ENCODE assay signal across 12 cellular contexts in genomic region chr6:166947251-166947650, GRCh38. TPM values are rescaled to one million over a fixed set of nuclear protein-coding genes. Genes with fewer than 3 reads are reported as not detected.
DNase-seq lines count a peak whose midpoint lies in the region; ATAC-seq and TF ChIP-seq lines count a peak whose summit lies in the region.
"Had no signal": no experiment of that assay in that cellular context is flagged by ENCODE, and none has a peak within 500 bp of the region (broad histone marks: within the 10 kb centered on the region; RNA-seq: fewer than 3 reads in every experiment).

No MANE protein-coding gene starts in this region.

- whole genome bisulfite sequencing in suprapubic skin = 90% methylated on average over 5 of the region's 5 CpGs

- H3K4me1 ChIP-seq in naive thymus-derived CD4-positive, alpha-beta T cell (ENCODE audit: control insufficient read depth in 2 of 2, insufficient read depth in 2 of 2, low read length in 2 of 2) = peaks cover 25 to 47% of the 10 kb centered on the region in 2 donors
- H3K4me1 ChIP-seq in suprapubic skin = peaks cover 15% of the 10 kb centered on the region
- H3K4me1 ChIP-seq: A549 had no signal

- TF ChIP-seq EP300 in suprapubic skin (IDR thresholded peaks at IDR 0.05) = no peak

- peaks cover 22 to 42% (median 23%) of the 10 kb centered on the region in 3 experiments for H3K36me3 ChIP-seq in naive thymus-derived CD4-positive, alpha-beta T cell (ENCODE audit: control insufficient read depth in 2 of 3, insufficient read depth in 3 of 3, low read length in 3 of 3)
- peaks cover 25% of the 10 kb centered on the region for H3K36me3 ChIP-seq in suprapubic skin

- TF ChIP-seq CTCF in suprapubic skin (IDR thresholded peaks at IDR 0.05) = no peak

- H3K27me3 ChIP-seq in naive thymus-derived CD4-positive, alpha-beta T cell (ENCODE audit: control insufficient read depth in 2 of 2, insufficient read depth in 2 of 2, low read length in 2 of 2) = no peaks in the 10 kb centered on the region
- H3K27me3 ChIP-seq in suprapubic skin = no peaks in the 10 kb centered on the region

- H3K27ac ChIP-seq in naive thymus-derived CD4-positive, alpha-beta T cell (ENCODE audit: low read depth, low read length) = no peak overlapping the region
- H3K27ac ChIP-seq in suprapubic skin = no peak overlapping the region
- H3K27ac ChIP-seq: A549 had no signal

- CTCF ChIA-PET in naive thymus-derived CD4-positive, alpha-beta T cell (lab: Charles Lee) = no interaction called here

- H3K27ac Mint-ChIP-seq in T-helper 17 cell = peak overlapping the region; percentile 100
- peak overlapping the region in 5 of 9 donors; percentile 14 to 95 (median 60) for H3K27ac Mint-ChIP-seq in naive thymus-derived CD4-positive, alpha-beta T cell
- H3K27ac Mint-ChIP-seq in stimulated activated memory B cell treated with anti-CD40 and anti-IgM and Interleukin-4, amounts not matched to agents 10 μg/mL and 1 μg/mL and 100 μg/mL, for 72 hours = peak overlapping the region; percentile 24

- no peaks in the 10 kb centered on the region for H3K9me3 ChIP-seq in T-helper 17 cell (ENCODE audit: control insufficient read depth, low read length, poor library complexity, severe bottlenecking)
- no peaks in the 10 kb centered on the region for H3K9me3 ChIP-seq in naive thymus-derived CD4-positive, alpha-beta T cell (ENCODE audit: control insufficient read depth in 2 of 3, low read length in 3 of 3)
- H3K9me3 ChIP-seq in suprapubic skin = no peaks in the 10 kb centered on the region
- H3K9me3 ChIP-seq: A549, HAP-1 had no signal

- H3K4me3 Mint-ChIP-seq in T-helper 17 cell = no peak overlapping the region
- H3K4me3 Mint-ChIP-seq in naive thymus-derived CD4-positive, alpha-beta T cell = no peak overlapping the region
- no peak overlapping the region for H3K4me3 Mint-ChIP-seq in stimulated activated memory B cell treated with anti-CD40 and anti-IgM and Interleukin-4, amounts not matched to agents 10 μg/mL and 1 μg/mL and 100 μg/mL, for 72 hours
- H3K4me3 Mint-ChIP-seq: CD14-positive monocyte had no signal

- peaks cover 12% of the 10 kb centered on the region for H3K36me3 Mint-ChIP-seq in T-helper 17 cell (ENCODE audit: low read depth)
- peaks cover 4 to 37% (median 26%) of the 10 kb centered on the region in 5 donors for H3K36me3 Mint-ChIP-seq in naive thymus-derived CD4-positive, alpha-beta T cell
- peaks cover 32% of the 10 kb centered on the region for H3K36me3 Mint-ChIP-seq in stimulated activated memory B cell treated with anti-CD40 and anti-IgM and Interleukin-4, amounts not matched to agents 10 μg/mL and 1 μg/mL and 100 μg/mL, for 72 hours

- no peaks in the 10 kb centered on the region for H3K9me3 Mint-ChIP-seq in naive thymus-derived CD4-positive, alpha-beta T cell
- H3K9me3 Mint-ChIP-seq in stimulated activated memory B cell treated with anti-CD40 and anti-IgM and Interleukin-4, amounts not matched to agents 10 μg/mL and 1 μg/mL and 100 μg/mL, for 72 hours = peaks cover 3% of the 10 kb centered on the region

- TF ChIP-seq POLR2A in suprapubic skin (IDR thresholded peaks at IDR 0.05) = no peak

- no peak overlapping the region for H3K4me3 ChIP-seq in naive thymus-derived CD4-positive, alpha-beta T cell (ENCODE audit: low read length)
- no peak overlapping the region for H3K4me3 ChIP-seq in suprapubic skin
- H3K4me3 ChIP-seq: A549, HAP-1 had no signal

- H3K4me1 Mint-ChIP-seq in T-helper 17 cell = peaks cover 39% of the 10 kb centered on the region
- peaks cover 31 to 64% (median 47%) of the 10 kb centered on the region in 7 donors for H3K4me1 Mint-ChIP-seq in naive thymus-derived CD4-positive, alpha-beta T cell
- H3K4me1 Mint-ChIP-seq in stimulated activated memory B cell treated with anti-CD40 and anti-IgM and Interleukin-4, amounts not matched to agents 10 μg/mL and 1 μg/mL and 100 μg/mL, for 72 hours = peaks cover 47% of the 10 kb centered on the region

- intact Hi-C loops in naive thymus-derived CD4-positive, alpha-beta T cell (cut with micrococcal nuclease) = no loop called here

- ATAC-seq in T-helper 17 cell (no peak), HG03175 (IDR thresholded peaks at IDR 0.05; ENCODE audit: unreplicated experiment) (no peak)
- no peak for ATAC-seq in naive thymus-derived CD4-positive, alpha-beta T cell
- no peak for ATAC-seq in stimulated activated memory B cell treated with anti-CD40 and anti-IgM and Interleukin-4, amounts not matched to agents 10 μg/mL and 1 μg/mL and 100 μg/mL, for 72 hours
- ATAC-seq: A549 had no signal

- POLR2A ChIA-PET in naive thymus-derived CD4-positive, alpha-beta T cell (lab: Charles Lee) = interaction anchor here (0.6 to 16.2 kb wide), 3 partner anchors 9 to 44 kb away, joined by 3 to 213 read pairs (median 14); partner anchors contain the start of gene RNASET2

- DNase-seq in activated effector memory CD4-positive, alpha-beta T cell treated with anti-CD3 and anti-CD28 coated beads, Interleukin-2, amount 50 U/mL, for 16 hours = peak; percentile 56
- no peak for DNase-seq in activated effector memory CD4-positive, alpha-beta T cell treated with Interleukin-2 at 50 U/mL for 16 hours
- DNase-seq in T-helper 17 cell = no peak
- DNase-seq in naive thymus-derived CD4-positive, alpha-beta T cell = no peak
- no peak for DNase-seq in suprapubic skin (ENCODE audit: low spot score in 2 of 2)
- DNase-seq: DMS53, GF-D8 had no signal

- no peaks in the 10 kb centered on the region for H3K27me3 Mint-ChIP-seq in T-helper 17 cell
- no peaks in the 10 kb centered on the region for H3K27me3 Mint-ChIP-seq in naive thymus-derived CD4-positive, alpha-beta T cell
- H3K27me3 Mint-ChIP-seq in stimulated activated memory B cell treated with anti-CD40 and anti-IgM and Interleukin-4, amounts not matched to agents 10 μg/mL and 1 μg/mL and 100 μg/mL, for 72 hours = no peaks in the 10 kb centered on the region

RNA-seq across cellular contexts. Expression of gene RNASET2, which starts 9.1 kb away (rescaled TPM):
- total RNA-seq in T-helper 17 cell = 100 to 1,000 TPM; 245 to 340 TPM
- 100 to 1,000 TPM; 147 to 332 (median 264) TPM for total RNA-seq in naive thymus-derived CD4-positive, alpha-beta T cell
- 100 to 1,000 TPM; 521 to 683 TPM for polyA plus RNA-seq in naive thymus-derived CD4-positive, alpha-beta T cell
- total RNA-seq in suprapubic skin = 10 to 100 TPM; 36.3 to 62.5 (median 53.9) TPM

RNA-seq across cellular contexts. Expression of gene CEP43, which starts 51.9 kb away (rescaled TPM):
- total RNA-seq in T-helper 17 cell = 10 to 100 TPM; 19.8 to 24.0 TPM
- total RNA-seq in naive thymus-derived CD4-positive, alpha-beta T cell = 10 to 100 TPM; 11.5 to 17.6 (median 15.5) TPM
- polyA plus RNA-seq in naive thymus-derived CD4-positive, alpha-beta T cell = 1 to 10 TPM; 3.3 to 3.8 TPM
- 10 to 100 TPM in 3 of 4 donors, 1 to 10 TPM in 1; 7.8 to 21.3 (median 11.2) TPM for total RNA-seq in suprapubic skin

Comparison
In these comparisons a context has a peak if more than half of its experiments do, and no peak if none do; other contexts are left out.
1. H3K27ac Mint-ChIP-seq: peak in every context shown above with its lines; median percentile 100 in T-helper 17 cell; 60 in naive thymus-derived CD4-positive, alpha-beta T cell; 24 in stimulated activated memory B cell treated with anti-CD40 and anti-IgM and Interleukin-4, amounts not matched to agents 10 μg/mL and 1 μg/mL and 100 μg/mL, for 72 hours.